Comparison of ENCODE assay signal across 8 cellular contexts in genomic region chr9:37784640-37785483, GRCh38. TPM values are rescaled to one million over a fixed set of nuclear protein-coding genes. Genes with fewer than 3 reads are reported as not detected.
DNase-seq lines count a peak whose midpoint lies in the region; ATAC-seq and TF ChIP-seq lines count a peak whose summit lies in the region.

Gene EXOSC3, minus strand, starts transcription at chr9:37785064. Its CDS starts 20 bp downstream, at chr9:37785044.

- peak; percentile 87 for DNase-seq in AG10803 (ENCODE audit: low read depth)
- DNase-seq in NCI-H345 (lab: John Stamatoyannopoulos, UW): peak; percentile 89
- DNase-seq in cerebellar cortex (ENCODE audit: low spot score): peak; percentile 95
- peak; percentile 65 for DNase-seq in kidney epithelial cell (ENCODE audit: low read depth)
- DNase-seq in stimulated activated CD4-positive, alpha-beta T cell treated with anti-CD3 and anti-CD28 coated beads, Interleukin-1b, Interleukin-23, amount 100 ng/mL, for 1 hour (ENCODE audit: low read depth in 2 of 2): peak; percentile 44 to 60

- TF ChIP-seq POLR2A in GM18951 (IDR thresholded peaks at IDR 0.05; ENCODE audit: extremely low read depth, insufficient read depth, insufficient read length): peak; percentile 97

- peak; percentile 82 for ATAC-seq in HG03196 (IDR thresholded peaks at IDR 0.05; ENCODE audit: unreplicated experiment)
- peak; percentile 92 for ATAC-seq in activated CD4-positive, CD25-positive, alpha-beta regulatory T cell treated with anti-CD3 and anti-CD28 coated beads, Interleukin-2, amount 50 U/mL, for 24 hours

- TF ChIP-seq CTCF in AG10803 (conservative IDR thresholded peaks at IDR 0.05; ENCODE audit: low read length) (peak; percentile 6), kidney epithelial cell (IDR thresholded peaks at IDR 0.05; ENCODE audit: insufficient read depth, low read length, poor library complexity, severe bottlenecking) (peak; percentile 7)

- peak within 1 kb of the TSS; percentile 95 for H3K4me3 ChIP-seq in AG10803 (ENCODE audit: low read length)
- H3K4me3 ChIP-seq in kidney epithelial cell (ENCODE audit: low read depth, low read length): peak within 1 kb of the TSS; percentile 65

- in situ Hi-C loops in GM18951 (cut with MboI; ENCODE audit: low sequenced_read_pairs, unreplicated experiment): no loop called here

- H3K36me3 ChIP-seq in kidney epithelial cell (ENCODE audit: control insufficient read depth, insufficient read depth, low read length): peaks cover 1% of the 10 kb centered on the region

- no peaks in the 10 kb centered on the region for H3K27me3 ChIP-seq in kidney epithelial cell (ENCODE audit: control insufficient read depth, insufficient read depth, low read length)

RNA-seq across cellular contexts. Expression of gene EXOSC3, which starts in this region (rescaled TPM):
- 27.6 and 50.4 TPM in 2 replicates for total RNA-seq in kidney epithelial cell

Comparison
In these comparisons a context has a peak if more than half of its experiments do, and no peak if none do; other contexts are left out.
1. Peak in every context shown above with its lines: DNase-seq, ATAC-seq and H3K4me3 ChIP-seq.